In genomic region chr22:46296257-46297150, GRCh38 we compare ENCODE assay signal across 8 cellular contexts. TPM values are rescaled to one million over a fixed set of nuclear protein-coding genes. Genes with fewer than 3 reads are reported as not detected.
DNase-seq lines count a peak whose midpoint lies in the region; ATAC-seq and TF ChIP-seq lines count a peak whose summit lies in the region.

Gene GTSE1 (plus strand): TSS chr22:46296870. CDS start chr22:46297401, 531 bp downstream.

- H3K4me3 Mint-ChIP-seq in chondrocyte (ENCODE audit: unreplicated experiment): peak within 1 kb of the TSS; percentile 71

- H3K27me3 ChIP-seq in kidney epithelial cell (ENCODE audit: control insufficient read depth, insufficient read depth, low read length): no peaks in the 10 kb centered on the region

- H3K4me1 Mint-ChIP-seq in chondrocyte (ENCODE audit: low read depth): peaks cover 27% of the 10 kb centered on the region

- H3K36me3 ChIP-seq in kidney epithelial cell (ENCODE audit: control insufficient read depth, insufficient read depth, low read length): no peaks in the 10 kb centered on the region

- no peaks in the 10 kb centered on the region for H3K9me3 Mint-ChIP-seq in chondrocyte (ENCODE audit: low read depth)

- TF ChIP-seq POLR2A in GM19099 (IDR thresholded peaks at IDR 0.05; ENCODE audit: extremely low read depth, insufficient read length, low read depth): peak; percentile 88

- peak; percentile 88 for ATAC-seq in HG03432 (IDR thresholded peaks at IDR 0.05; ENCODE audit: unreplicated experiment)

- no peaks in the 10 kb centered on the region for H3K27me3 Mint-ChIP-seq in chondrocyte (ENCODE audit: low read depth)

- H3K36me3 Mint-ChIP-seq in chondrocyte (ENCODE audit: low read depth): peaks cover 7% of the 10 kb centered on the region

- H3K4me3 ChIP-seq in kidney epithelial cell (ENCODE audit: low read depth, low read length): peak within 1 kb of the TSS; percentile 68

- H3K27ac Mint-ChIP-seq in chondrocyte (ENCODE audit: unreplicated experiment): peak within 1 kb of the TSS; percentile 84

- TF ChIP-seq CTCF in chondrocyte (IDR thresholded peaks at IDR 0.05): peak; percentile 65
- no peak for TF ChIP-seq CTCF in kidney epithelial cell (IDR thresholded peaks at IDR 0.05; ENCODE audit: insufficient read depth, low read length, poor library complexity, severe bottlenecking)

- DNase-seq in AML-193 (lab: John Stamatoyannopoulos, UW): peak; percentile 94 to 95
- peak; percentile 93 for DNase-seq in NCI-H510A (lab: John Stamatoyannopoulos, UW)
- peak; percentile 92 to 94 for DNase-seq in activated CD4-positive, alpha-beta T cell treated with anti-CD3 and anti-CD28 coated beads for 24 hours (ENCODE audit: low read depth in 2 of 2)
- DNase-seq in chondrocyte (ENCODE audit: low spot score): peak; percentile 99
- DNase-seq in kidney epithelial cell (ENCODE audit: low read depth): peak; percentile 86
- DNase-seq in stimulated activated CD4-positive, alpha-beta T cell treated with anti-CD3 and anti-CD28 coated beads, Interleukin-15, amount 100 ng/mL, for 48 hours (ENCODE audit: low read depth in 2 of 2): peak; percentile 95 to 98

RNA-seq across cellular contexts. Expression of gene GTSE1, which starts in this region (rescaled TPM):
- total RNA-seq in chondrocyte: 7.2 to 8.2 TPM (median 7.3 TPM) in 3 replicates
- total RNA-seq in kidney epithelial cell: 3.8 and 4.5 TPM in 2 replicates

Comparison
In these comparisons a context has a peak if more than half of its experiments do, and no peak if none do; other contexts are left out.
1. Peak in every context shown above with its lines: DNase-seq, ATAC-seq and H3K4me3 ChIP-seq.